10 cellular contexts compared by ENCODE assay signal in genomic region chr13:113458218-113459065, GRCh38. TPM values are rescaled to one million over a fixed set of nuclear protein-coding genes. Genes with fewer than 3 reads are reported as not detected.
DNase-seq lines count a peak whose midpoint lies in the region; ATAC-seq and TF ChIP-seq lines count a peak whose summit lies in the region.
"Had no signal": no experiment of that assay in that cellular context is flagged by ENCODE, and none has a peak within 500 bp of the region (broad histone marks: within the 10 kb centered on the region; RNA-seq: fewer than 3 reads in every experiment).

No MANE protein-coding gene starts in this region.

- DNase-seq in NCI-H1417 (lab: John Stamatoyannopoulos, UW) (peak in 2 of 3 experiments; percentile 28 to 52), NCI-H1417 treated with DMSO at 0.1 percent for 48 hours (lab: John Stamatoyannopoulos, UW) (no peak), RWPE2 (ENCODE audit: low spot score) (no peak), Right ventricle myocardium superior (no peak), testis (peak; percentile 51), DMS153 (lab: John Stamatoyannopoulos, UW) (no peak), NCI-H2171 (lab: John Stamatoyannopoulos, UW) (no peak)

- H3K27me3 ChIP-seq in RWPE2 (ENCODE audit: insufficient read depth, poor library complexity, severe bottlenecking) (no peaks in the 10 kb centered on the region), testis (no peaks in the 10 kb centered on the region)

- no peak for TF ChIP-seq POLR2A in testis (IDR thresholded peaks at IDR 0.05)

- ATAC-seq in RWPE2 (ENCODE audit: low read depth), result no peak
- peak; percentile 50 for ATAC-seq in Right ventricle myocardium superior (ENCODE audit: poor library complexity)
- ATAC-seq in GM18519 (IDR thresholded peaks at IDR 0.05; ENCODE audit: low FRiP score, unreplicated experiment), result no peak

- intact Hi-C loops in Right ventricle myocardium superior (cut with DNase I), result loop anchor here (5.0 kb wide), 1 partner anchor 104 kb away; no protein-coding TSS in a partner anchor
- intact Hi-C loops in testis (cut with DNase I; ENCODE audit: low total_unique reads), result loop anchor here (10.0 kb wide), 1 partner anchor 96 kb away; no protein-coding TSS in a partner anchor

- WGBS in testis, 2 donors, result 65 to 80% methylated on average over 19 to 23 of the region's 23 CpGs

- no peaks in the 10 kb centered on the region for H3K4me1 ChIP-seq in RWPE2 (ENCODE audit: insufficient read depth, poor library complexity, severe bottlenecking)
- H3K4me1 ChIP-seq in testis, result peaks cover under 1% of the 10 kb centered on the region
- H3K4me1 ChIP-seq: parathyroid adenoma had no signal

- H3K36me3 ChIP-seq in RWPE2 (ENCODE audit: low read depth) (peaks cover 63% of the 10 kb centered on the region), testis (ENCODE audit: low read depth, missing control alignments) (no peaks in the 10 kb centered on the region)

- H3K27ac ChIP-seq in RWPE2 (ENCODE audit: poor library complexity, severe bottlenecking) (no peak overlapping the region), testis (no peak overlapping the region)
- H3K27ac ChIP-seq: parathyroid adenoma had no signal

- H3K4me3 ChIP-seq in RWPE2 (ENCODE audit: severe bottlenecking) (no peak overlapping the region), testis (no peak overlapping the region)

- H3K9me3 ChIP-seq in RWPE2 (ENCODE audit: severe bottlenecking) (no peaks in the 10 kb centered on the region), testis (no peaks in the 10 kb centered on the region)

- TF ChIP-seq CTCF in RWPE2 (IDR thresholded peaks at IDR 0.05; ENCODE audit: poor library complexity, severe bottlenecking), result peak; percentile 18
- peak; percentile 32 to 42 (median 34) for TF ChIP-seq CTCF in testis (IDR thresholded peaks at IDR 0.05)

RNA-seq across cellular contexts. Expression of gene ADPRHL1, which starts 5.2 kb away (rescaled TPM):
- total RNA-seq in Right ventricle myocardium superior, result 506 TPM
- 1 to 10 TPM; 6.6 to 9.3 TPM for total RNA-seq in testis
- 6.2 TPM for polyA plus RNA-seq in testis (ENCODE audit: insufficient read depth, low read depth, low replicate concordance)
- total RNA-seq: RPMI7951 had no signal

RNA-seq across cellular contexts. Expression of gene DCUN1D2, which starts 32.1 kb away (rescaled TPM):
- 196 TPM for total RNA-seq in Right ventricle myocardium superior
- total RNA-seq in testis, result 10 to 100 TPM; 65.9 to 78.5 TPM
- polyA plus RNA-seq in testis (ENCODE audit: insufficient read depth, low read depth, low replicate concordance), result 16.3 TPM

Comparison
In these comparisons a context has a peak if more than half of its experiments do, and no peak if none do; other contexts are left out.
1. DNase-seq: peak in NCI-H1417 (2 of 3) and testis (single experiment); none in NCI-H1417 treated with DMSO at 0.1 percent for 48 hours (single experiment), RWPE2 (single experiment), Right ventricle myocardium superior (single experiment), DMS153 (single experiment) and NCI-H2171 (single experiment).
2. RNA of gene ADPRHL1, which starts 5.2 kb away (total RNA-seq): 506 TPM in Right ventricle myocardium superior (single experiment); 6.6 to 9.3 TPM in testis; every median in the first group is over 10 times any median in the second.